Comparison of ENCODE assay signal across 13 cellular contexts in the genomic region with DNA sequence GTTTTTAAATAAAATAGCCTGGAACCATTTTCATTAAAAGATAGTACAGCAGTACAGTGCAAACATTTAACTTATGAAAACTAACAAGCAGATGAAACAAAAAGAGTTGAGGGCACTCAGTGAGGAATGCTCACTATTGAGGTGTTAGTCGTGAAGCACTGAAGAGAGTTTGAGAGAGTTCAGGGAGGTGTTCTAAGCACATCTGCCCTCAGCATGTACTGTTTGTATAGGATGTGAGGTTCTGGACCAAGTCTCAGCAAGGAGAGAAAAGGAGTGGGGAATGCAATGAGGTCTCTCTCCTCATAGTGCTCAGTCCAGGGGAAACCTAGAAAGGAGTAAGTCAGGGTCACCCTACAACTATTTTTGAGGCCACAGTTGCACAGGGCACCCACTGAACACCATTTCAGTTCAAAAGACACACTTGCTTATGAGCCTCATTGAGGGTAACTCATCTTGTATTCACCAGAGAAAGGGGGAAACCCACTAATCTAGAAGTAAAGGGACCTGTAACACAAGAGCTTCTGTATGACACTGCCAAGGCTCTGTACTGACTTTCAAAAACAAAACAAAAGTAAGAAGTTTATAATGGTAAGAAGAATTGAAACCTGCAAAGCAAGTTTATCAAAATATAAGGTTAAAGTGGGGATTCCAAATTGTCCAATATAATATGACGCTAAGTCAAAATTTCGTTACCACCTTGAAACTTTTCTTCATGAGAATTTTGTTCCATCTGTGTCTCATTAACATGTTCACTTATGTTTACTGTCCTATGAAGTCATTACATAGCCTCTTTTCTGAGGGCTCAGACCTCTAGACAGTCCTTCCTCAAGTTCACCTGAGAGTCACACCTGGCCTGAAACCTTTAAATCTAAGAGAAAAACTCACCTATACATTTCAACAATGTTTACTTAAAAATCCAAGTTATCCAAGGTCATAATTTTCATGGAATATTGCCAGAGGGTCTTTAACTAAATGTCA.
A peak's percentile ranks its signal among the peaks of the same experiment; 100 is the strongest.
DNase-seq lines count a peak whose midpoint lies in the region; ATAC-seq, FAIRE-seq and TF ChIP-seq lines count a peak whose summit lies in the region.
"Had no signal": no experiment of that assay in that cellular context is flagged by ENCODE, and none has a peak within 500 bp of the region (broad histone marks: within the 10 kb centered on the region; RNA-seq: fewer than 3 reads in every experiment).

No MANE protein-coding gene starts in this region.

- H3K27ac Mint-ChIP-seq in activated T-cell treated with anti-CD3 and anti-CD28 coated beads, Interleukin-2, amount 50 U/mL, for 24 hours, result peak overlapping the region; percentile 85
- H3K27ac Mint-ChIP-seq in T-cell, result peak overlapping the region; percentile 98
- H3K27ac Mint-ChIP-seq in stimulated activated naive CD8-positive, alpha-beta T cell treated with anti-CD3 and anti-CD28 coated beads, Interleukin-15, Interleukin-2, amounts not matched to agents 100 ng/mL and 50 ng/mL, for 24 hours, result peak overlapping the region; percentile 88
- H3K27ac Mint-ChIP-seq: nephron had no signal

- H3K27ac ChIP-seq in lower lobe of right lung, result no peak overlapping the region
- H3K27ac ChIP-seq: esophagus squamous epithelium had no signal

- H3K9me3 Mint-ChIP-seq in activated T-cell treated with anti-CD3 and anti-CD28 coated beads, Interleukin-2, amount 50 U/mL, for 24 hours, result peaks cover 42% of the 10 kb centered on the region
- peaks cover 15 to 22% (median 18%) of the 10 kb centered on the region in 3 donors for H3K9me3 Mint-ChIP-seq in T-cell
- H3K9me3 Mint-ChIP-seq in stimulated activated naive CD8-positive, alpha-beta T cell treated with anti-CD3 and anti-CD28 coated beads, Interleukin-15, Interleukin-2, amounts not matched to agents 100 ng/mL and 50 ng/mL, for 24 hours, result peaks cover 29% of the 10 kb centered on the region

- no peaks in the 10 kb centered on the region for H3K27me3 ChIP-seq in lower lobe of right lung (ENCODE audit: low read depth)
- H3K27me3 ChIP-seq: esophagus squamous epithelium had no signal

- CTCF ChIA-PET in T-cell (lab: Charles Lee), result no interaction called here

- peaks cover 52% of the 10 kb centered on the region for H3K36me3 Mint-ChIP-seq in activated T-cell treated with anti-CD3 and anti-CD28 coated beads, Interleukin-2, amount 50 U/mL, for 24 hours (ENCODE audit: low read depth)
- H3K36me3 Mint-ChIP-seq in T-cell, result peaks cover 27% of the 10 kb centered on the region
- peaks cover 38% of the 10 kb centered on the region for H3K36me3 Mint-ChIP-seq in stimulated activated naive CD8-positive, alpha-beta T cell treated with anti-CD3 and anti-CD28 coated beads, Interleukin-15, Interleukin-2, amounts not matched to agents 100 ng/mL and 50 ng/mL, for 24 hours (ENCODE audit: low read depth)

- no peaks in the 10 kb centered on the region for H3K4me1 ChIP-seq in lower lobe of right lung
- H3K4me1 ChIP-seq: esophagus squamous epithelium had no signal

- H3K36me3 ChIP-seq in lower lobe of right lung, result no peaks in the 10 kb centered on the region
- H3K36me3 ChIP-seq: esophagus squamous epithelium had no signal

- H3K9me3 ChIP-seq in lower lobe of right lung, result peaks cover 7% of the 10 kb centered on the region

- H3K4me3 Mint-ChIP-seq in activated T-cell treated with anti-CD3 and anti-CD28 coated beads, Interleukin-2, amount 50 U/mL, for 24 hours, result peak overlapping the region; percentile 13
- peak overlapping the region in 2 of 3 donors; percentile 11 to 68 for H3K4me3 Mint-ChIP-seq in T-cell
- H3K4me3 Mint-ChIP-seq in stimulated activated naive CD8-positive, alpha-beta T cell treated with anti-CD3 and anti-CD28 coated beads, Interleukin-15, Interleukin-2, amounts not matched to agents 100 ng/mL and 50 ng/mL, for 24 hours, result peak overlapping the region; percentile 47
- H3K4me3 Mint-ChIP-seq: nephron had no signal

- no peak for DNase-seq in activated T-cell treated with anti-CD3 and anti-CD28 coated beads, Interleukin-2, amount 50 U/mL, for 24 hours
- DNase-seq in activated T-cell treated with anti-CD3 and anti-CD28 coated beads for 4 hours (no peak), T-cell (peak in 1 of 34 experiments; percentile 23), GM12891 (ENCODE audit: insufficient read length, low spot score) (no peak), HuH-7.5 (ENCODE audit: low spot score) (no peak), lower lobe of right lung (no peak)
- DNase-seq: esophagus squamous epithelium, NCI-H524 had no signal

- intact Hi-C loops in lower lobe of right lung (cut with DNase I), result no loop called here

- no peak for FAIRE-seq in GM12891 (lab: Jason Lieb, UNC)
- FAIRE-seq: bronchial epithelial cell had no signal

- no peak overlapping the region for H3K4me3 ChIP-seq in lower lobe of right lung
- H3K4me3 ChIP-seq: esophagus squamous epithelium, skin epidermis had no signal

- POLR2A ChIA-PET in T-cell (lab: Charles Lee), result interaction anchor here in 1 of 2 donors (0.7 kb wide), 1 partner anchor 93 kb away, joined by 3 read pairs; no protein-coding TSS in a partner anchor

- no peaks in the 10 kb centered on the region for H3K27me3 Mint-ChIP-seq in activated T-cell treated with anti-CD3 and anti-CD28 coated beads, Interleukin-2, amount 50 U/mL, for 24 hours
- no peaks in the 10 kb centered on the region for H3K27me3 Mint-ChIP-seq in T-cell
- no peaks in the 10 kb centered on the region for H3K27me3 Mint-ChIP-seq in stimulated activated naive CD8-positive, alpha-beta T cell treated with anti-CD3 and anti-CD28 coated beads, Interleukin-15, Interleukin-2, amounts not matched to agents 100 ng/mL and 50 ng/mL, for 24 hours

- peaks cover 90% of the 10 kb centered on the region for H3K4me1 Mint-ChIP-seq in activated T-cell treated with anti-CD3 and anti-CD28 coated beads, Interleukin-2, amount 50 U/mL, for 24 hours (ENCODE audit: low read depth)
- H3K4me1 Mint-ChIP-seq in T-cell, result peaks cover 77 to 85% (median 78%) of the 10 kb centered on the region in 3 donors
- H3K4me1 Mint-ChIP-seq in stimulated activated naive CD8-positive, alpha-beta T cell treated with anti-CD3 and anti-CD28 coated beads, Interleukin-15, Interleukin-2, amounts not matched to agents 100 ng/mL and 50 ng/mL, for 24 hours (ENCODE audit: low read depth), result peaks cover 87% of the 10 kb centered on the region

- ATAC-seq in HG02610 (IDR thresholded peaks at IDR 0.05; ENCODE audit: unreplicated experiment) (peak; percentile 83), T-cell (replicated peaks in 1 of 4) (peak; percentile 69 to 96 (median 72)), lower lobe of right lung (no peak)

- no peak for TF ChIP-seq CTCF in lower lobe of right lung (IDR thresholded peaks at IDR 0.05)

- no peak for TF ChIP-seq POLR2A in GM12891 (IDR thresholded peaks at IDR 0.05; ENCODE audit: low read depth, low read length)

TF ChIP-seq in GM12891, 5 proteins besides CTCF, POLR2A, EP300 and RAD21:
- no peak for TF ChIP-seq POLR2AphosphoS5 (IDR thresholded peaks at IDR 0.05; ENCODE audit: low read depth, low read length)
- TF ChIP-seq POU2F2 (IDR thresholded peaks at IDR 0.05; ENCODE audit: low read depth, low read length), result no peak
- no peak for TF ChIP-seq PAX5 (IDR thresholded peaks at IDR 0.05; ENCODE audit: insufficient read depth, low read length, severe bottlenecking)
- TF ChIP-seq SPI1 (IDR thresholded peaks at IDR 0.05; ENCODE audit: low read depth, low read length), result no peak
- no peak for TF ChIP-seq TAF1 (IDR thresholded peaks at IDR 0.05; ENCODE audit: low read depth, low read length)

Comparison
In these comparisons a context has a peak if more than half of its experiments do, and no peak if none do; other contexts are left out.
1. ATAC-seq: peak in HG02610 (single experiment) and T-cell (4 of 4); none in lower lobe of right lung (0 of 2).
2. Peak in every context shown above with its lines, with median percentiles within 50 percentile points of each other: H3K27ac Mint-ChIP-seq and H3K4me3 Mint-ChIP-seq.